Comparison of ENCODE assay signal across 17 cellular contexts in genomic region chr5:127002390-127002789, GRCh38. TPM values are rescaled to one million over a fixed set of nuclear protein-coding genes. Genes with fewer than 3 reads are reported as not detected.
DNase-seq lines count a peak whose midpoint lies in the region; ATAC-seq and TF ChIP-seq lines count a peak whose summit lies in the region.
"Had no signal": no experiment of that assay in that cellular context is flagged by ENCODE, and none has a peak within 500 bp of the region (broad histone marks: within the 10 kb centered on the region; RNA-seq: fewer than 3 reads in every experiment).

No MANE protein-coding gene starts in this region.

- peak overlapping the region; percentile 70 for H3K9ac ChIP-seq in skeletal muscle satellite cell (ENCODE audit: low read depth, low read length)

- H3K36me3 ChIP-seq in skeletal muscle satellite cell (ENCODE audit: insufficient read depth, low read length), result no peaks in the 10 kb centered on the region
- H3K36me3 ChIP-seq: HAP-1, WERI-Rb-1 had no signal

- no peaks in the 10 kb centered on the region for H3K9me3 ChIP-seq in skeletal muscle satellite cell (replicated peaks; ENCODE audit: low read length)
- H3K9me3 ChIP-seq: HAP-1 had no signal

- H3K27me3 Mint-ChIP-seq in HFFc6 (ENCODE audit: insufficient read depth) (no peaks in the 10 kb centered on the region), nephron progenitor cell (ENCODE audit: low read depth, poor library complexity) (peaks cover 3% of the 10 kb centered on the region)
- H3K27me3 Mint-ChIP-seq: CD4-positive, alpha-beta T cell had no signal

- H3K27ac Mint-ChIP-seq in HFFc6 (peak overlapping the region; percentile 93), nephron progenitor cell (no peak overlapping the region)
- H3K27ac Mint-ChIP-seq: CD4-positive, alpha-beta T cell had no signal

- no peak for TF ChIP-seq CTCF in HFFc6 (IDR thresholded peaks at IDR 0.05)
- TF ChIP-seq CTCF in astrocyte of the cerebellum (IDR thresholded peaks at IDR 0.05; ENCODE audit: low read depth, low read length, missing control alignments), result no peak
- TF ChIP-seq CTCF in fibroblast of pulmonary artery (IDR thresholded peaks at IDR 0.05; ENCODE audit: low read length, missing control alignments), result no peak
- TF ChIP-seq CTCF in nephron progenitor cell (IDR thresholded peaks at IDR 0.05), result no peak

- H3K4me3 Mint-ChIP-seq in HFFc6, result peak overlapping the region; percentile 62
- H3K4me3 Mint-ChIP-seq in nephron progenitor cell, result no peak overlapping the region
- H3K4me3 Mint-ChIP-seq: CD4-positive, alpha-beta T cell had no signal

- ATAC-seq in HG03442 (IDR thresholded peaks at IDR 0.05; ENCODE audit: unreplicated experiment) (no peak), HG02884 (IDR thresholded peaks at IDR 0.05; ENCODE audit: unreplicated experiment) (no peak)
- ATAC-seq: stimulated activated naive CD8-positive, alpha-beta T cell treated with anti-CD3 and anti-CD28 coated beads, Interleukin-15, Interleukin-2, amounts not matched to agents 100 U/mL and 50 U/mL, for 24 hours had no signal

- H3K4me2 ChIP-seq in skeletal muscle satellite cell (ENCODE audit: low read length), result peak overlapping the region; percentile 61

- H3K4me3 ChIP-seq in astrocyte of the cerebellum (ENCODE audit: low read depth, low read length) (no peak overlapping the region), fibroblast of pulmonary artery (replicated peaks; ENCODE audit: low read depth, low read length) (no peak overlapping the region), skeletal muscle satellite cell (ENCODE audit: low read length) (no peak overlapping the region)
- H3K4me3 ChIP-seq: HAP-1, SK-N-MC had no signal

- H3K4me1 Mint-ChIP-seq in HFFc6 (ENCODE audit: low read depth), result peaks cover 56% of the 10 kb centered on the region
- peaks cover 11% of the 10 kb centered on the region for H3K4me1 Mint-ChIP-seq in nephron progenitor cell

- no peaks in the 10 kb centered on the region for H3K9me3 Mint-ChIP-seq in HFFc6
- H3K9me3 Mint-ChIP-seq in nephron progenitor cell, result no peaks in the 10 kb centered on the region
- H3K9me3 Mint-ChIP-seq: CD4-positive, alpha-beta T cell had no signal

- peaks cover 6% of the 10 kb centered on the region for H3K36me3 Mint-ChIP-seq in HFFc6 (ENCODE audit: low read depth)
- no peaks in the 10 kb centered on the region for H3K36me3 Mint-ChIP-seq in nephron progenitor cell (ENCODE audit: low read depth)

- in situ Hi-C loops in astrocyte of the cerebellum (cut with HindIII; ENCODE audit: low sequenced_read_pairs), result no loop called here

- no peaks in the 10 kb centered on the region for H3K27me3 ChIP-seq in skeletal muscle satellite cell (ENCODE audit: control insufficient read depth, insufficient read depth, low read length)

- DNase-seq in HFFc6, result peak; percentile 80
- peak; percentile 18 for DNase-seq in astrocyte of the cerebellum (ENCODE audit: low read depth)
- peak; percentile 82 for DNase-seq in fibroblast of pulmonary artery (ENCODE audit: low read depth)
- no peak for DNase-seq in nephron progenitor cell
- DNase-seq: activated CD8-positive, alpha-beta memory T cell treated with anti-CD3 and anti-CD28 coated beads for 24 hours; aorta; CD4-positive, alpha-beta T cell; midbrain; NCI-H1436; NCI-H446; stimulated activated naive CD8-positive, alpha-beta T cell treated with anti-CD3 and anti-CD28 coated beads, Interleukin-15, Interleukin-2, amounts not matched to agents 100 U/mL and 50 U/mL, for 24 hours; WERI-Rb-1 had no signal

- H3K4me1 ChIP-seq in skeletal muscle satellite cell (ENCODE audit: control insufficient read depth, insufficient read depth, low read length), result peaks cover 49% of the 10 kb centered on the region
- H3K4me1 ChIP-seq: HAP-1 had no signal

RNA-seq across cellular contexts. Expression of gene MARCHF3, which starts 28.0 kb away (rescaled TPM):
- 10 to 100 TPM; 12.3 to 17.8 (median 13.3) TPM for total RNA-seq in HFFc6 (2021; fragmentation: NEBNext Ultra II Directional; extraction: Animal tissue kit (Norgen Biotek cat#: 25700))
- total RNA-seq in skeletal muscle satellite cell (2012; rRNA removed), result 7.2 and 8.6 TPM in 2 replicates
